ENCODE assay signal across 17 cellular contexts in the genomic region with DNA sequence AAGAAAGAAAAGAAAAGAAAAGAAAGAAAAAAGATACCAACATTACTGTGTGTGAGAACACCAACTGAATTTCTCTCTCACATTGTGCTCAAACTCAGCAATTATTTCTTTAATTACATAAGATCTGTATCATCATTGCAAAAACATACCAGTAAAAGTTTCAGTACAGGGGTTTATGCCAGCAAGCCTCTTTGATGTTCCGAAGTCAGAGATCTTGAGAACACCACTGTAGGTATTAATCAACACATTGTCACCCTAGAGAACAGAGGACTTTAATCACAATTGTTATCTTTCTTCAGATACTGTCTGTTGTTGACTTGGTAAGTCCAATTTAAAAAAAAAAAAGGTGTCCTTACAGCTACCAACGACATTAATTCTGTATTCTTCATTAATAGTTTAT.
DNase-seq lines count a peak whose midpoint lies in the region; ATAC-seq, FAIRE-seq and TF ChIP-seq lines count a peak whose summit lies in the region.
"Had no signal": no experiment of that assay in that cellular context is flagged by ENCODE, and none has a peak within 500 bp of the region (broad histone marks: within the 10 kb centered on the region; RNA-seq: fewer than 3 reads in every experiment).

No MANE protein-coding gene starts in this region.

- H4K20me1 ChIP-seq in PC-9 (ENCODE audit: insufficient read depth) (no peaks in the 10 kb centered on the region), endothelial cell of umbilical vein (replicated peaks; ENCODE audit: control insufficient read depth, extremely low read depth, insufficient read depth, low read length) (no peaks in the 10 kb centered on the region)

- no peak for TF ChIP-seq EP300 in stomach (IDR thresholded peaks at IDR 0.05)

- H3K4me2 ChIP-seq in PC-9 (peak overlapping the region; percentile 50; the same call in 1 of the 2 replicates), endothelial cell of umbilical vein (ENCODE audit: insufficient read depth, low read length) (no peak overlapping the region)

- BruUV-seq in PC-9 (replicated peaks; lab: Mats Ljungman, UMichigan), result no TSS peak
- no TSS peak for BruUV-seq in endothelial cell of umbilical vein (replicated peaks; lab: Mats Ljungman, UMichigan)

- POLR2A ChIA-PET in PC-9 (lab: Charles Lee; ENCODE audit: unreplicated experiment) (no interaction called here), endothelial cell of umbilical vein (lab: Charles Lee) (no interaction called here)

- ATAC-seq in GM21717 (IDR thresholded peaks at IDR 0.05; ENCODE audit: unreplicated experiment), result no peak
- ATAC-seq in HG03108 (IDR thresholded peaks at IDR 0.05; ENCODE audit: unreplicated experiment), result no peak

- DNase-seq in EH (ENCODE audit: low read depth) (peak; percentile 4), PC-9 (no peak), endothelial cell of umbilical vein (ENCODE audit: low read depth, low spot score) (peak; percentile 27), stomach (no peak)
- no peak for DNase-seq in effector CD4-positive, alpha-beta T cell
- DNase-seq: BE2C, DND-41, GF-D8, NCI-H1105 treated with DMSO at 0.1 percent for 48 hours, NCI-H187, NCI-H526 treated with DMSO at 0.1 percent for 48 hours, SW 1271 had no signal

- no peak for FAIRE-seq in endothelial cell of umbilical vein (lab: Jason Lieb, UNC)
- FAIRE-seq: GM12892, H1 had no signal

- TF ChIP-seq POLR2A in endothelial cell of umbilical vein (IDR thresholded peaks at IDR 0.05; ENCODE audit: low read depth, low read length) (no peak), stomach (IDR thresholded peaks at IDR 0.05) (no peak)

- H3K9ac ChIP-seq in endothelial cell of umbilical vein (replicated peaks; ENCODE audit: extremely low read depth, insufficient read depth, low read length), result no peak overlapping the region

- H3K27me3 ChIP-seq in PC-9 (ENCODE audit: insufficient read depth, low read depth), result no peaks in the 10 kb centered on the region
- H3K27me3 ChIP-seq in endothelial cell of umbilical vein (ENCODE audit: control insufficient read depth in 2 of 2, insufficient read depth in 2 of 2, low read length in 2 of 2), result no peaks in the 10 kb centered on the region
- H3K27me3 ChIP-seq in stomach, result no peaks in the 10 kb centered on the region
- H3K27me3 ChIP-seq: BE2C, SJSA1 had no signal

- intact Hi-C loops in PC-9 (cut with micrococcal nuclease; ENCODE audit: unreplicated experiment), result loop anchor here (2.0 kb wide), 1 partner anchor 16 kb away; no protein-coding TSS in a partner anchor
- intact Hi-C loops in endothelial cell of umbilical vein (cut with micrococcal nuclease), result loop anchor here (2.0 kb wide), 1 partner anchor 16 kb away; no protein-coding TSS in a partner anchor
- intact Hi-C loops in stomach (cut with DNase I; ENCODE audit: low total_unique reads), result no loop called here

- H2AFZ ChIP-seq in PC-9, result no peak overlapping the region
- H2AFZ ChIP-seq in endothelial cell of umbilical vein (ENCODE audit: low read depth, low read length), result no peak overlapping the region

- dilution Hi-C loops in endothelial cell of umbilical vein (cut with MboI; ENCODE audit: extremely low pct_ligation_motif_present, low sequenced_read_pairs), result no loop called here

- peak overlapping the region; percentile 77 for H3K27ac ChIP-seq in PC-9
- H3K27ac ChIP-seq in endothelial cell of umbilical vein (ENCODE audit: insufficient read depth, low read depth, low read length), result peak overlapping the region; percentile 51
- peak overlapping the region in 4 of 5 donors; percentile 66 to 79 (median 75) for H3K27ac ChIP-seq in stomach

- H3K4me1 ChIP-seq in PC-9 (replicated peaks; ENCODE audit: insufficient read depth) (peaks cover 53% of the 10 kb centered on the region), endothelial cell of umbilical vein (ENCODE audit: control insufficient read depth, extremely low read depth, insufficient read depth, low read length) (peaks cover 52% of the 10 kb centered on the region), stomach (peaks cover 18 to 47% (median 40%) of the 10 kb centered on the region in 4 donors)

- CTCF ChIA-PET in PC-9 (lab: Charles Lee) (interaction anchor here (0.6 kb wide), 1 partner anchor 391 kb away, joined by 3 read pairs; no protein-coding TSS in a partner anchor), endothelial cell of umbilical vein (lab: Charles Lee) (interaction anchor here (3.7 kb wide), 1 partner anchor 33 kb away, joined by 19 read pairs; no protein-coding TSS in a partner anchor)

- WGBS in stomach, 5 donors, result 38 to 54% (median 39%) methylated on average over 2 of the region's 2 CpGs

- no peak for TF ChIP-seq CTCF in PC-9 (conservative IDR thresholded peaks at IDR 0.05)
- TF ChIP-seq CTCF in endothelial cell of umbilical vein (IDR thresholded peaks at IDR 0.05; ENCODE audit: extremely low read depth in 1 of 2, insufficient read depth in 1 of 2, low read depth in 1 of 2, low read length in 2 of 2), result no peak
- no peak for TF ChIP-seq CTCF in stomach (IDR thresholded peaks at IDR 0.05)

- peaks cover 31% of the 10 kb centered on the region; the same call in 1 of the 2 replicates for H3K36me3 ChIP-seq in PC-9 (ENCODE audit: low read depth)
- no peaks in the 10 kb centered on the region for H3K36me3 ChIP-seq in endothelial cell of umbilical vein (ENCODE audit: control insufficient read depth in 2 of 2, extremely low read depth in 1 of 2, insufficient read depth in 2 of 2, low read length in 2 of 2)
- peaks cover 0 to 23% (median 20%) of the 10 kb centered on the region in 4 donors for H3K36me3 ChIP-seq in stomach

- H3K9me3 ChIP-seq in PC-9 (ENCODE audit: insufficient read depth, low read depth), result peaks cover 3% of the 10 kb centered on the region; the same call in 1 of the 2 replicates
- no peaks in the 10 kb centered on the region for H3K9me3 ChIP-seq in endothelial cell of umbilical vein (replicated peaks; ENCODE audit: control insufficient read depth, insufficient read depth, low read length)
- H3K9me3 ChIP-seq in stomach, result no peaks in the 10 kb centered on the region
- H3K9me3 ChIP-seq: BE2C, SJSA1 had no signal

- H3K9me1 ChIP-seq in endothelial cell of umbilical vein (replicated peaks; ENCODE audit: control insufficient read depth, extremely low read depth, insufficient read depth, low read length), result no peaks in the 10 kb centered on the region

- H3F3A ChIP-seq in PC-9 (ENCODE audit: insufficient read depth, low read depth), result peaks cover 34% of the 10 kb centered on the region

- no peak overlapping the region for H3K4me3 ChIP-seq in PC-9
- H3K4me3 ChIP-seq in endothelial cell of umbilical vein (replicated peaks in 1 of 3; ENCODE audit: insufficient read depth in 1 of 3, low read depth in 1 of 3, low read length in 3 of 3), result no peak overlapping the region
- H3K4me3 ChIP-seq in stomach, result no peak overlapping the region
- H3K4me3 ChIP-seq: SJSA1 had no signal

- H3K79me2 ChIP-seq in PC-9 (ENCODE audit: low read depth) (no peaks in the 10 kb centered on the region), endothelial cell of umbilical vein (ENCODE audit: control insufficient read depth, insufficient read depth, low read length) (no peaks in the 10 kb centered on the region)

- no peaks in the 10 kb centered on the region for H3K9me2 ChIP-seq in PC-9 (ENCODE audit: insufficient read depth)

TF ChIP-seq in endothelial cell of umbilical vein, 7 proteins besides CTCF, POLR2A, EP300 and RAD21:
- TF ChIP-seq FOS (IDR thresholded peaks at IDR 0.05; ENCODE audit: borderline replicate concordance, insufficient read depth, low read length) (no peak), GATA2 (IDR thresholded peaks at IDR 0.05; ENCODE audit: insufficient read depth, insufficient read length, low read depth, low read length) (no peak), EZH2 (IDR thresholded peaks at IDR 0.05; ENCODE audit: borderline replicate concordance, low read depth, low read length, severe bottlenecking) (no peak), MYC (IDR thresholded peaks at IDR 0.05; ENCODE audit: low read depth, low read length) (no peak), POLR2AphosphoS5 (IDR thresholded peaks at IDR 0.05; ENCODE audit: insufficient read depth, low read depth, low read length) (no peak), JUN (IDR thresholded peaks at IDR 0.05; ENCODE audit: borderline replicate concordance, insufficient read depth, insufficient read length, low read depth) (no peak)
- TF ChIP-seq, protein P1, sequence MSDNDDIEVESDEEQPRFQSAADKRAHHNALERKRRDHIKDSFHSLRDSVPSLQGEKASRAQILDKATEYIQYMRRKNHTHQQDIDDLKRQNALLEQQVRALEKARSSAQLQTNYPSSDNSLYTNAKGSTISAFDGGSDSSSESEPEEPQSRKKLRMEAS (IDR thresholded peaks at IDR 0.05; ENCODE audit: insufficient read depth, insufficient read length), result no peak

Comparison
In these comparisons a context has a peak if more than half of its experiments do, and no peak if none do; other contexts are left out.
1. DNase-seq: peak in EH (single experiment) and endothelial cell of umbilical vein (single experiment); none in PC-9 (0 of 2), stomach (single experiment) and effector CD4-positive, alpha-beta T cell (single experiment).
2. Peak in every context shown above with its lines, with median percentiles within 50 percentile points of each other: H3K27ac ChIP-seq.